In genomic region chr2:64698668-64699444, GRCh38 we compare ENCODE assay signal across 9 cellular contexts. TPM values are rescaled to one million over a fixed set of nuclear protein-coding genes. Genes with fewer than 3 reads are reported as not detected.
A peak's percentile ranks its signal among the peaks of the same experiment; 100 is the strongest.
DNase-seq lines count a peak whose midpoint lies in the region; ATAC-seq, FAIRE-seq and TF ChIP-seq lines count a peak whose summit lies in the region.
"Had no signal": no experiment of that assay in that cellular context is flagged by ENCODE, and none has a peak within 500 bp of the region (broad histone marks: within the 10 kb centered on the region; RNA-seq: fewer than 3 reads in every experiment).

No MANE protein-coding gene starts in this region.

- POLR2A ChIA-PET in SK-N-SH (lab: Yijun Ruan, JAX): no interaction called here

- H3K4me2 ChIP-seq in SK-N-SH: peak overlapping the region; percentile 50

- TF ChIP-seq EP300 in SK-N-SH (IDR thresholded peaks at IDR 0.05; ENCODE audit: borderline replicate concordance in 1 of 2, low read depth in 1 of 2, low read length in 1 of 2): peak in 1 of 2 experiments; percentile 53; a peak in 1 of 4 replicates

- FAIRE-seq in islet of Langerhans (lab: Jason Lieb, UNC): peak; percentile 86

- peaks cover 0 to 15% of the 10 kb centered on the region in 2 experiments; a peak in 2 of 4 replicates for H3K4me1 ChIP-seq in SK-N-SH (ENCODE audit: control insufficient read depth in 1 of 2, insufficient read depth in 2 of 2, low read depth in 1 of 2, low read length in 1 of 2)

- intact Hi-C loops in activated naive CD4-positive, alpha-beta T cell treated with anti-CD3 and anti-CD28 coated beads for 36 hours (cut with micrococcal nuclease): loop anchor here (1.0 to 2.0 kb wide), 10 partner anchors 13 to 373 kb away; partner anchors contain the start of gene CEP68
- intact Hi-C loops in dorsolateral prefrontal cortex (cut with DNase I): no loop called here

- H3F3A ChIP-seq in SK-N-SH (replicated peaks; ENCODE audit: insufficient read depth): peaks cover 17% of the 10 kb centered on the region

- WGBS in SK-N-SH (ENCODE audit: low lambda C conversion rate): 37% methylated on average over 4 of the region's 4 CpGs

- no peaks in the 10 kb centered on the region for H3K9me3 ChIP-seq in SK-N-SH

- peak overlapping the region; percentile 8 for H3K4me3 Mint-ChIP-seq in activated naive CD4-positive, alpha-beta T cell treated with anti-CD3 and anti-CD28 coated beads for 36 hours
- H3K4me3 Mint-ChIP-seq in immature natural killer cell: no peak overlapping the region
- H3K4me3 Mint-ChIP-seq: brain had no signal

- H3K27ac Mint-ChIP-seq in activated naive CD4-positive, alpha-beta T cell treated with anti-CD3 and anti-CD28 coated beads for 36 hours: peak overlapping the region; percentile 68
- no peak overlapping the region for H3K27ac Mint-ChIP-seq in immature natural killer cell

- no peak for DNase-seq in activated naive CD4-positive, alpha-beta T cell treated with anti-CD3 and anti-CD28 coated beads for 36 hours
- no peak for DNase-seq in activated naive CD4-positive, alpha-beta T cell treated with anti-CD3 and anti-CD28 coated beads, Interleukin-2, amount 50 U/mL, for 16 hours
- no peak for DNase-seq in SK-N-SH
- no peak for DNase-seq in germinal center (ENCODE audit: low spot score)
- DNase-seq in dorsolateral prefrontal cortex: no peak
- no peak for DNase-seq in immature natural killer cell

- H4K20me1 ChIP-seq in SK-N-SH (ENCODE audit: insufficient read depth): no peaks in the 10 kb centered on the region

- no peak for TF ChIP-seq RAD21 in SK-N-SH (IDR thresholded peaks at IDR 0.05; ENCODE audit: low read length)

- no peaks in the 10 kb centered on the region for H3K36me3 Mint-ChIP-seq in activated naive CD4-positive, alpha-beta T cell treated with anti-CD3 and anti-CD28 coated beads for 36 hours (ENCODE audit: low read depth)
- peaks cover 0 to 4% (median 0%) of the 10 kb centered on the region in 3 donors for H3K36me3 Mint-ChIP-seq in immature natural killer cell

- peak; percentile 77 for ATAC-seq in HG02840 (IDR thresholded peaks at IDR 0.05; ENCODE audit: low FRiP score, unreplicated experiment)

- peaks cover 3% of the 10 kb centered on the region for H3K9me3 Mint-ChIP-seq in activated naive CD4-positive, alpha-beta T cell treated with anti-CD3 and anti-CD28 coated beads for 36 hours
- H3K9me3 Mint-ChIP-seq in immature natural killer cell: no peaks in the 10 kb centered on the region

- peak overlapping the region; percentile 73 to 80; a peak in 3 of 4 replicates for H3K27ac ChIP-seq in SK-N-SH (ENCODE audit: low read depth in 2 of 2, low read length in 1 of 2)
- no peak overlapping the region for H3K27ac ChIP-seq in dorsolateral prefrontal cortex

- no peaks in the 10 kb centered on the region for H3K27me3 ChIP-seq in SK-N-SH (ENCODE audit: insufficient read depth)
- H3K27me3 ChIP-seq in dorsolateral prefrontal cortex: no peaks in the 10 kb centered on the region

- peak overlapping the region; percentile 52; the same call in 1 of the 2 replicates for H2AFZ ChIP-seq in SK-N-SH (ENCODE audit: low read depth)

- peaks cover 8% of the 10 kb centered on the region; the same call in 1 of the 2 replicates for H3K79me2 ChIP-seq in SK-N-SH (ENCODE audit: insufficient read depth)

- TF ChIP-seq CTCF in SK-N-SH (IDR thresholded peaks at IDR 0.05) (no peak), dorsolateral prefrontal cortex (IDR thresholded peaks at IDR 0.05 in 54 of 56, conservative IDR thresholded peaks at IDR 0.05 in 2 of 56; ENCODE audit: low read depth in 1 of 56, partially characterized antibody in 56 of 56) (no peak)

- H3K36me3 ChIP-seq in SK-N-SH (replicated peaks in 1 of 2; ENCODE audit: control insufficient read depth in 1 of 2, insufficient read depth in 2 of 2, low read length in 1 of 2): no peaks in the 10 kb centered on the region

- peaks cover 47% of the 10 kb centered on the region for H3K4me1 Mint-ChIP-seq in activated naive CD4-positive, alpha-beta T cell treated with anti-CD3 and anti-CD28 coated beads for 36 hours (ENCODE audit: low read depth)
- H3K4me1 Mint-ChIP-seq in immature natural killer cell: peaks cover 0 to 2% of the 10 kb centered on the region in 2 donors

- no peaks in the 10 kb centered on the region for H3K27me3 Mint-ChIP-seq in activated naive CD4-positive, alpha-beta T cell treated with anti-CD3 and anti-CD28 coated beads for 36 hours (ENCODE audit: low read depth)
- H3K27me3 Mint-ChIP-seq in immature natural killer cell (ENCODE audit: low read depth in 3 of 3): no peaks in the 10 kb centered on the region

- H3K9ac ChIP-seq in SK-N-SH: no peak overlapping the region

- H3K9me2 ChIP-seq in SK-N-SH: no peaks in the 10 kb centered on the region

- CTCF ChIA-PET in activated naive CD4-positive, alpha-beta T cell treated with anti-CD3 and anti-CD28 coated beads for 36 hours (lab: Charles Lee): interaction anchor here (0.7 to 1.3 kb wide), 2 partner anchors 13 to 52 kb away, joined by 3 read pairs; no protein-coding TSS in a partner anchor
- CTCF ChIA-PET in SK-N-SH (lab: Yijun Ruan, JAX): no interaction called here

- H3K4me3 ChIP-seq in SK-N-SH (ENCODE audit: low read depth in 2 of 2, low read length in 1 of 2): no peak overlapping the region
- H3K4me3 ChIP-seq in dorsolateral prefrontal cortex: no peak overlapping the region

TF ChIP-seq in SK-N-SH, 30 proteins besides CTCF, POLR2A, EP300 and RAD21:
- TF ChIP-seq, protein P1, sequence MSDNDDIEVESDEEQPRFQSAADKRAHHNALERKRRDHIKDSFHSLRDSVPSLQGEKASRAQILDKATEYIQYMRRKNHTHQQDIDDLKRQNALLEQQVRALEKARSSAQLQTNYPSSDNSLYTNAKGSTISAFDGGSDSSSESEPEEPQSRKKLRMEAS (IDR thresholded peaks at IDR 0.05; ENCODE audit: low read depth): 0 out of 2 replicates have a peak, but pooled peaks have one; percentile 36
- TF ChIP-seq TEAD4 (IDR thresholded peaks at IDR 0.05; ENCODE audit: borderline replicate concordance, insufficient read depth) (peak; percentile 67; the same call in 1 of the 2 replicates), TCF12 (IDR thresholded peaks at IDR 0.05) (peak; percentile 11; the same call in 1 of the 2 replicates), ELF1 (IDR thresholded peaks at IDR 0.05) (no peak), RXRA (IDR thresholded peaks at IDR 0.05; ENCODE audit: borderline replicate concordance, low read depth) (peak; percentile 31; the same call in 1 of the 2 replicates), CHD2 (IDR thresholded peaks at IDR 0.05; ENCODE audit: low read length, partially characterized antibody) (no peak), MXI1 (IDR thresholded peaks at IDR 0.05; ENCODE audit: low read depth, low read length) (no peak), TAF1 (IDR thresholded peaks at IDR 0.05; ENCODE audit: borderline replicate concordance, low read depth, low read length) (0 out of 2 replicates have a peak, but pooled peaks have one; percentile 14), GABPA (IDR thresholded peaks at IDR 0.05; ENCODE audit: low read depth) (no peak), JUND (IDR thresholded peaks at IDR 0.05) (peak; percentile 63), ZBTB33 (IDR thresholded peaks at IDR 0.05; ENCODE audit: borderline replicate concordance, low read depth) (no peak), MEF2A (IDR thresholded peaks at IDR 0.05; ENCODE audit: borderline replicate concordance, low read depth) (peak; percentile 31; the same call in 1 of the 2 replicates), FOXJ3 (CRISPR knock-in tag; IDR thresholded peaks at IDR 0.05) (no peak), NFIC (IDR thresholded peaks at IDR 0.05; ENCODE audit: borderline replicate concordance) (no peak; the same call in 1 of the 2 replicates), FOSL2 (IDR thresholded peaks at IDR 0.05; ENCODE audit: borderline replicate concordance, low read depth) (peak; percentile 74; the same call in 1 of the 2 replicates), POLR2AphosphoS5 (IDR thresholded peaks at IDR 0.05; ENCODE audit: low read depth, low read length) (no peak; the same call in 1 of the 2 replicates), NRF1 (IDR thresholded peaks at IDR 0.05; ENCODE audit: low read depth, low read length) (no peak)
TF ChIP-seq in SK-N-SH: peak in this region for 8.

RNA-seq across cellular contexts. Expression of gene SERTAD2, which starts 45.1 kb away (rescaled TPM):
- total RNA-seq in activated naive CD4-positive, alpha-beta T cell treated with anti-CD3 and anti-CD28 coated beads for 36 hours: 10 to 100 TPM; 11.4 to 11.6 TPM
- polyA plus RNA-seq in SK-N-SH (2012; rRNA removed) (8.8 and 9.1 TPM in 2 replicates), immature natural killer cell (1 to 10 TPM; 4.7 to 8.0 (median 6.1) TPM)
- 11.3 and 12.6 TPM in 2 replicates for polyA plus RNA-seq in SK-N-SH (2012; cell fraction: cytosol; rRNA removed)
- 5.9 and 7.3 TPM in 2 replicates for polyA plus RNA-seq in SK-N-SH (2012; cell fraction: nucleus; rRNA removed)
- total RNA-seq in dorsolateral prefrontal cortex: 10 to 100 TPM in 116 of 120 experiments, 1 to 10 TPM in 4; 7.8 to 24.8 (median 13.4) TPM

Comparison
In these comparisons a context has a peak if more than half of its experiments do, and no peak if none do; other contexts are left out.
1. H3K27ac ChIP-seq: peak in SK-N-SH (2 of 2); none in dorsolateral prefrontal cortex (0 of 59).